ENCODE assay signal across 9 cellular contexts in genomic region chr7:121313793-121314676, GRCh38. TPM values are rescaled to one million over a fixed set of nuclear protein-coding genes. Genes with fewer than 3 reads are reported as not detected.
DNase-seq lines count a peak whose midpoint lies in the region; ATAC-seq and TF ChIP-seq lines count a peak whose summit lies in the region.
"Had no signal": no experiment of that assay in that cellular context is flagged by ENCODE, and none has a peak within 500 bp of the region (broad histone marks: within the 10 kb centered on the region; RNA-seq: fewer than 3 reads in every experiment).

No MANE protein-coding gene starts in this region.

- in situ Hi-C loops in Caki2 (cut with HindIII; ENCODE audit: low pct_unique_long_range_greater_than_20kb, low sequenced_read_pairs), result no loop called here

- H3K27ac Mint-ChIP-seq in osteocyte (ENCODE audit: unreplicated experiment), result peak overlapping the region; percentile 72
- no peak overlapping the region for H3K27ac Mint-ChIP-seq in naive thymus-derived CD4-positive, alpha-beta T cell

- H3K4me1 ChIP-seq in naive thymus-derived CD4-positive, alpha-beta T cell (ENCODE audit: control insufficient read depth in 2 of 2, insufficient read depth in 2 of 2, low read length in 2 of 2), result no peaks in the 10 kb centered on the region

- H3K36me3 Mint-ChIP-seq in osteocyte (ENCODE audit: unreplicated experiment), result no peaks in the 10 kb centered on the region
- H3K36me3 Mint-ChIP-seq in naive thymus-derived CD4-positive, alpha-beta T cell, result no peaks in the 10 kb centered on the region

- peaks cover 13% of the 10 kb centered on the region for H3K9me3 Mint-ChIP-seq in osteocyte (ENCODE audit: unreplicated experiment)
- peaks cover 0 to 6% (median 1%) of the 10 kb centered on the region in 11 donors for H3K9me3 Mint-ChIP-seq in naive thymus-derived CD4-positive, alpha-beta T cell

- H3K4me1 Mint-ChIP-seq in osteocyte (ENCODE audit: unreplicated experiment), result peaks cover 26% of the 10 kb centered on the region
- H3K4me1 Mint-ChIP-seq in naive thymus-derived CD4-positive, alpha-beta T cell, result no peaks in the 10 kb centered on the region

- no peak overlapping the region for H3K4me3 ChIP-seq in naive thymus-derived CD4-positive, alpha-beta T cell (ENCODE audit: low read length)
- H3K4me3 ChIP-seq: cardiac muscle cell had no signal

- CTCF ChIA-PET in naive thymus-derived CD4-positive, alpha-beta T cell (lab: Charles Lee), result no interaction called here

- intact Hi-C loops in naive thymus-derived CD4-positive, alpha-beta T cell (cut with micrococcal nuclease), result no loop called here
- intact Hi-C loops in posterior cingulate gyrus (cut with DNase I), result no loop called here

- no peak for TF ChIP-seq CTCF in osteocyte (IDR thresholded peaks at IDR 0.05)

- H3K27ac ChIP-seq in naive thymus-derived CD4-positive, alpha-beta T cell (ENCODE audit: low read depth, low read length), result no peak overlapping the region
- H3K27ac ChIP-seq: cardiac muscle cell had no signal

- H3K4me3 Mint-ChIP-seq in osteocyte (ENCODE audit: unreplicated experiment), result peak overlapping the region; percentile 22
- H3K4me3 Mint-ChIP-seq in naive thymus-derived CD4-positive, alpha-beta T cell, result no peak overlapping the region

- H3K9me3 ChIP-seq in naive thymus-derived CD4-positive, alpha-beta T cell (ENCODE audit: control insufficient read depth in 2 of 3, low read length in 3 of 3), result no peaks in the 10 kb centered on the region

- no peaks in the 10 kb centered on the region for H3K27me3 Mint-ChIP-seq in osteocyte (ENCODE audit: unreplicated experiment)
- peaks cover 8 to 24% (median 18%) of the 10 kb centered on the region in 5 donors for H3K27me3 Mint-ChIP-seq in naive thymus-derived CD4-positive, alpha-beta T cell

- H3K27me3 ChIP-seq in naive thymus-derived CD4-positive, alpha-beta T cell (ENCODE audit: control insufficient read depth in 2 of 2, insufficient read depth in 2 of 2, low read length in 2 of 2), result no peaks in the 10 kb centered on the region
- H3K27me3 ChIP-seq: cardiac muscle cell had no signal

- POLR2A ChIA-PET in naive thymus-derived CD4-positive, alpha-beta T cell (lab: Charles Lee), result no interaction called here

- DNase-seq in Caki2 (ENCODE audit: low read depth) (peak; percentile 89), SHP77 treated with DMSO at 0.1 percent for 48 hours (lab: John Stamatoyannopoulos, UW) (peak; percentile 3), osteocyte (ENCODE audit: extremely low spot score, unreplicated experiment) (no peak), HuH-7 (ENCODE audit: low spot score) (no peak), posterior cingulate gyrus (no peak)
- DNase-seq in naive thymus-derived CD4-positive, alpha-beta T cell, result no peak

- no peaks in the 10 kb centered on the region for H3K36me3 ChIP-seq in naive thymus-derived CD4-positive, alpha-beta T cell (ENCODE audit: control insufficient read depth in 2 of 3, insufficient read depth in 3 of 3, low read length in 3 of 3)
- H3K36me3 ChIP-seq: cardiac muscle cell had no signal

- peak; percentile 98 for ATAC-seq in GM21526 (IDR thresholded peaks at IDR 0.05; ENCODE audit: low FRiP score, unreplicated experiment)
- ATAC-seq in HG03571 (IDR thresholded peaks at IDR 0.05; ENCODE audit: unreplicated experiment), result peak; percentile 86
- no peak for ATAC-seq in naive thymus-derived CD4-positive, alpha-beta T cell

RNA-seq across cellular contexts. Expression of gene WNT16, which starts 14.8 kb away (rescaled TPM):
- not detected in 2 replicates for total RNA-seq in Caki2 (2014; rRNA removed; shearing (Covaris generic); ENCODE audit: low replicate concordance)
- 0.26 and 0.81 TPM in 2 replicates for total RNA-seq in osteocyte
- not detected for total RNA-seq in naive thymus-derived CD4-positive, alpha-beta T cell
- polyA plus RNA-seq in naive thymus-derived CD4-positive, alpha-beta T cell, result not detected
- total RNA-seq: cardiac muscle cell had no signal
- polyA plus RNA-seq: cardiac muscle cell had no signal

Comparison
In these comparisons a context has a peak if more than half of its experiments do, and no peak if none do; other contexts are left out.
1. DNase-seq: peak in Caki2 (single experiment) and SHP77 treated with DMSO at 0.1 percent for 48 hours (single experiment); none in osteocyte (single experiment), naive thymus-derived CD4-positive, alpha-beta T cell (0 of 9), HuH-7 (single experiment) and posterior cingulate gyrus (0 of 10).